In the genomic region with DNA sequence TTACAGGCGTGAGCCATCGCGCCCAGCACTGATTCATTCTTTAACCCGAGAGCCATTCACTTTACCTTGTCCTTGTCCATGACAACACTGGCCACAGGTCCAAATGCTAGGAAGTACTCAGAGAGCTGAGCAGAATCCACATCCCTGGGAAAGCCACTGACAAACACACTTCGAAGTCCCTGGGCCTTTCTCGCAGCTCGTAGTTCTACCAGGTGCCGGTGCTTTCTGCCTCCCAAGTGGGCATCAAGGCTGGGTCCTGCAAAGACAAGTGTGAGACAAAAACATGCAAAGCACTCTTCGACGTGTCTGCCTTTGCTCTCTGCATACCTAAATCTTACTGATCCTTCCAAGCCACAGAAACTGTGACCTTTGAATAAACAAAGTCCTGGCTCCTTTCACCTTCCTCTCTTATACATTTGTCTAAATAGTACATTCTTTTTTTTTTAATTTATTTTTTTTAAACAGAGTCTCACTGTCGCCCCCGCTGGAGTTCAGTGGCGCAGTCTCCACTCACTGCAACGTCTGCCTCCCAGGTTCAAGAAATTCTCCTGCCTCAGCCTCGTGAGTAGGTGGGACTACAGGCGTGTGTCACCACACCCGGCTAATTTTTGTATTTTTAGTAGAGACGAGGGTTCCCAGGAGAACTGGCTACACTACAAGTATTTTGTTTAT, we compare ENCODE assay signal across 9 cellular contexts.
DNase-seq lines count a peak whose midpoint lies in the region; ATAC-seq and TF ChIP-seq lines count a peak whose summit lies in the region.
"Had no signal": no experiment of that assay in that cellular context is flagged by ENCODE, and none has a peak within 500 bp of the region (broad histone marks: within the 10 kb centered on the region; RNA-seq: fewer than 3 reads in every experiment).

No MANE protein-coding gene starts in this region.

- no peak for ATAC-seq in stimulated activated naive CD8-positive, alpha-beta T cell treated with anti-CD3 and anti-CD28 coated beads, Interleukin-15, Interleukin-2, amounts not matched to agents 100 U/mL and 50 U/mL, for 24 hours
- no peak for ATAC-seq in stimulated activated naive CD8-positive, alpha-beta T cell treated with anti-CD3 and anti-CD28 coated beads, Interleukin-15, amount 100 ng/mL, for 72 hours
- ATAC-seq in GM21619 (IDR thresholded peaks at IDR 0.05; ENCODE audit: unreplicated experiment) = no peak
- no peak for ATAC-seq in GM18870 (IDR thresholded peaks at IDR 0.05; ENCODE audit: unreplicated experiment)

- DNase-seq in stimulated activated naive CD8-positive, alpha-beta T cell treated with anti-CD3 and anti-CD28 coated beads, Interleukin-15, Interleukin-2, amounts not matched to agents 100 U/mL and 50 U/mL, for 24 hours = peak; percentile 42
- DNase-seq in stimulated activated naive CD8-positive, alpha-beta T cell treated with anti-CD3 and anti-CD28 coated beads, Interleukin-15, amount 100 ng/mL, for 72 hours = no peak
- no peak for DNase-seq in T-helper 2 cell treated with Interferon-gamma antibody and Interleukin-4, amounts not matched to agents 5 μg/mL and 100 μg/mL, for 36 hours (ENCODE audit: low spot score)
- DNase-seq in foreskin fibroblast = peak in 1 of 2 donors; percentile 62
- no peak for DNase-seq in stimulated activated naive CD4-positive, alpha-beta T cell (lab: John Stamatoyannopoulos, UW)
- DNase-seq in dedifferentiated amniotic fluid mesenchymal stem cell (ENCODE audit: extremely low spot score) = no peak
- DNase-seq: NCI-H82 had no signal

- peaks cover 54% of the 10 kb centered on the region for H3K4me1 Mint-ChIP-seq in stimulated activated naive CD8-positive, alpha-beta T cell treated with anti-CD3 and anti-CD28 coated beads, Interleukin-15, amount 100 ng/mL, for 72 hours
- peaks cover 27% of the 10 kb centered on the region for H3K4me1 Mint-ChIP-seq in T-helper 2 cell treated with Interferon-gamma antibody and Interleukin-4, amounts not matched to agents 5 μg/mL and 100 μg/mL, for 36 hours (ENCODE audit: low read depth)

- H3K27me3 Mint-ChIP-seq in stimulated activated naive CD8-positive, alpha-beta T cell treated with anti-CD3 and anti-CD28 coated beads, Interleukin-15, amount 100 ng/mL, for 72 hours = no peaks in the 10 kb centered on the region
- no peaks in the 10 kb centered on the region for H3K27me3 Mint-ChIP-seq in T-helper 2 cell treated with Interferon-gamma antibody and Interleukin-4, amounts not matched to agents 5 μg/mL and 100 μg/mL, for 36 hours (ENCODE audit: low read depth)

- no peaks in the 10 kb centered on the region for H3K9me3 Mint-ChIP-seq in stimulated activated naive CD8-positive, alpha-beta T cell treated with anti-CD3 and anti-CD28 coated beads, Interleukin-15, amount 100 ng/mL, for 72 hours
- H3K9me3 Mint-ChIP-seq in T-helper 2 cell treated with Interferon-gamma antibody and Interleukin-4, amounts not matched to agents 5 μg/mL and 100 μg/mL, for 36 hours = no peaks in the 10 kb centered on the region

- peak; percentile 30 for TF ChIP-seq CTCF in foreskin fibroblast (IDR thresholded peaks at IDR 0.05; ENCODE audit: low read depth, low read length)

- no peak overlapping the region for H3K4me3 ChIP-seq in foreskin fibroblast (ENCODE audit: low read depth in 1 of 2, low read length in 2 of 2)

- H3K4me3 Mint-ChIP-seq in stimulated activated naive CD8-positive, alpha-beta T cell treated with anti-CD3 and anti-CD28 coated beads, Interleukin-15, amount 100 ng/mL, for 72 hours = peak overlapping the region in 1 of 2 donors; percentile 46
- peak overlapping the region; percentile 43 for H3K4me3 Mint-ChIP-seq in T-helper 2 cell treated with Interferon-gamma antibody and Interleukin-4, amounts not matched to agents 5 μg/mL and 100 μg/mL, for 36 hours

- H3K36me3 Mint-ChIP-seq in T-helper 2 cell treated with Interferon-gamma antibody and Interleukin-4, amounts not matched to agents 5 μg/mL and 100 μg/mL, for 36 hours (ENCODE audit: low read depth) = peaks cover 34% of the 10 kb centered on the region

- peak overlapping the region in 1 of 2 donors; percentile 12 for H3K27ac Mint-ChIP-seq in stimulated activated naive CD8-positive, alpha-beta T cell treated with anti-CD3 and anti-CD28 coated beads, Interleukin-15, amount 100 ng/mL, for 72 hours
- H3K27ac Mint-ChIP-seq in T-helper 2 cell treated with Interferon-gamma antibody and Interleukin-4, amounts not matched to agents 5 μg/mL and 100 μg/mL, for 36 hours = no peak overlapping the region
